ENCODE assay signal across 19 cellular contexts in genomic region chr10:88260329-88261051, GRCh38.
A peak's percentile ranks its signal among the peaks of the same experiment; 100 is the strongest.
DNase-seq lines count a peak whose midpoint lies in the region; ATAC-seq, FAIRE-seq and TF ChIP-seq lines count a peak whose summit lies in the region.
"Had no signal": no experiment of that assay in that cellular context is flagged by ENCODE, and none has a peak within 500 bp of the region (broad histone marks: within the 10 kb centered on the region; RNA-seq: fewer than 3 reads in every experiment).

No MANE protein-coding gene starts in this region.

- peak; percentile 64 for ATAC-seq in HG02938 (IDR thresholded peaks at IDR 0.05; ENCODE audit: unreplicated experiment)
- ATAC-seq in HG02973 (IDR thresholded peaks at IDR 0.05; ENCODE audit: unreplicated experiment) = no peak
- ATAC-seq: HepG2 had no signal

- no peak for DNase-seq in GM12891 (ENCODE audit: insufficient read length, low spot score)
- DNase-seq in GM19239 (ENCODE audit: insufficient read length, low spot score) = no peak
- DNase-seq in bronchial epithelial cell (ENCODE audit: low read depth) = peak; percentile 47
- DNase-seq in DMS114 treated with DMSO at 0.1 percent for 48 hours (lab: John Stamatoyannopoulos, UW; ENCODE audit: unreplicated experiment) = no peak
- DNase-seq in COLO668 (lab: John Stamatoyannopoulos, UW; ENCODE audit: unreplicated experiment) = no peak
- DNase-seq: ACHN; AML-193; CD4-positive, CD25-positive, alpha-beta regulatory T cell; DMS53; KG1; NCI-H1105; NCI-H187; NCI-H774; PC-9; SJCRH30 had no signal

- no peak overlapping the region for H3K4me3 ChIP-seq in bronchial epithelial cell (ENCODE audit: low read depth, low read length)
- H3K4me3 ChIP-seq: PC-9, SJCRH30 had no signal

- TF ChIP-seq POLR2A in GM12891 (IDR thresholded peaks at IDR 0.05; ENCODE audit: low read depth, low read length) = no peak

- TF ChIP-seq CTCF in bronchial epithelial cell (IDR thresholded peaks at IDR 0.05; ENCODE audit: insufficient read depth, low read length, severe bottlenecking) = no peak

- H3K27me3 ChIP-seq in bronchial epithelial cell (ENCODE audit: control insufficient read depth, insufficient read depth, low read length) = no peaks in the 10 kb centered on the region
- H3K27me3 ChIP-seq: SJCRH30 had no signal

- FAIRE-seq in GM12891 (lab: Jason Lieb, UNC) = peak; percentile 56
- FAIRE-seq in GM19239 (lab: Jason Lieb, UNC) = peak; percentile 78
- no peak for FAIRE-seq in bronchial epithelial cell (lab: Jason Lieb, UNC)
- FAIRE-seq: H1, HepG2 had no signal

- H3K36me3 ChIP-seq in bronchial epithelial cell (ENCODE audit: control insufficient read depth, insufficient read depth, low read length) = no peaks in the 10 kb centered on the region
- H3K36me3 ChIP-seq: SJCRH30 had no signal

TF ChIP-seq in GM12891, 5 proteins besides CTCF, POLR2A, EP300 and RAD21:
- peak; percentile 39 for TF ChIP-seq PAX5 (IDR thresholded peaks at IDR 0.05; ENCODE audit: insufficient read depth, low read length, severe bottlenecking)
- no peak for TF ChIP-seq SPI1 (IDR thresholded peaks at IDR 0.05; ENCODE audit: low read depth, low read length)
- TF ChIP-seq POLR2AphosphoS5 (IDR thresholded peaks at IDR 0.05; ENCODE audit: low read depth, low read length) = no peak
- no peak for TF ChIP-seq TAF1 (IDR thresholded peaks at IDR 0.05; ENCODE audit: low read depth, low read length)
- TF ChIP-seq POU2F2 (IDR thresholded peaks at IDR 0.05; ENCODE audit: low read depth, low read length) = 0 out of 2 replicates have a peak, but pooled peaks have one; percentile 32
TF ChIP-seq in GM12891: peak in this region for 2.
